Comparison of ENCODE assay signal across 1 cellular context in the genomic region with DNA sequence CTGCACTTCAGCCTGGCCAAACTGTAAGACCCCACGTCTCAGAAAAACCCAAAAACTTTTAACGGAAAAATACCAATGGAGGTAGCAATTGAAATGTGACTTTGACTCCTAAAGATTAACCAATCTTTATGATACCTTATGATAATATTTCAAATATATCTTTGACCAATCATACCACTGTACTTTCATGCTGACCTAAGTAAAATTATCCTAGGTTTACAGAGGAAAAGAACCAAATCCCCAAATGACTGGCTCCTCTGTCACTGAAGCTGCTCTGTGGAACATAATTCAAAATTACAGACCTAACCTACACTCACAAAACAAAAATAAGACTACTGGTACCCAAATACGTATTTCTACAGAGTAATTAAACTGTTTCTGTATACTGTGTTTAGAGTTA.
TF ChIP-seq lines count a peak whose summit lies in the region.

No MANE protein-coding gene starts in this region.

TF ChIP-seq in HepG2, 621 proteins besides CTCF, POLR2A, EP300 and RAD21 (continued from another document):
- TF ChIP-seq ZNF10 (CRISPR knock-in tag; IDR thresholded peaks at IDR 0.05; ENCODE audit: borderline replicate concordance, low read depth): no peak
- no peak for TF ChIP-seq ZNF292 (CRISPR knock-in tag; IDR thresholded peaks at IDR 0.05; ENCODE audit: borderline replicate concordance, low read depth)
- no peak for TF ChIP-seq ZFP62 (CRISPR knock-in tag; IDR thresholded peaks at IDR 0.05)
- no peak for TF ChIP-seq SMC3 (IDR thresholded peaks at IDR 0.05; ENCODE audit: low read length)
- peak; percentile 57; the same call in 1 of the 2 replicates for TF ChIP-seq ZNF121 (CRISPR knock-in tag; IDR thresholded peaks at IDR 0.05)
TF ChIP-seq in HepG2: peak in this region for 3.
